ENCODE assay signal across 11 cellular contexts in genomic region chr3:149536429-149536828, GRCh38.
DNase-seq lines count a peak whose midpoint lies in the region; ATAC-seq and TF ChIP-seq lines count a peak whose summit lies in the region.
"Had no signal": no experiment of that assay in that cellular context is flagged by ENCODE, and none has a peak within 500 bp of the region (broad histone marks: within the 10 kb centered on the region; RNA-seq: fewer than 3 reads in every experiment).

No MANE protein-coding gene starts in this region.

- no peak for ATAC-seq in GM21390 (IDR thresholded peaks at IDR 0.05; ENCODE audit: unreplicated experiment)

- peak overlapping the region; percentile 45 for H3K4me3 Mint-ChIP-seq in glutamatergic neuron (ENCODE audit: unreplicated experiment)
- H3K4me3 Mint-ChIP-seq in neural progenitor cell, result peak overlapping the region; percentile 71
- H3K4me3 Mint-ChIP-seq: CD4-positive, CD25-positive, alpha-beta regulatory T cell; central memory CD8-positive, alpha-beta T cell had no signal

- peaks cover 28% of the 10 kb centered on the region for H3K4me1 ChIP-seq in neural progenitor cell

- no peak for TF ChIP-seq CTCF in glutamatergic neuron (IDR thresholded peaks at IDR 0.05; ENCODE audit: partially characterized antibody, unreplicated experiment)
- no peak for TF ChIP-seq CTCF in neural progenitor cell (IDR thresholded peaks at IDR 0.05)

- no peaks in the 10 kb centered on the region for H3K36me3 Mint-ChIP-seq in glutamatergic neuron (ENCODE audit: unreplicated experiment)
- H3K36me3 Mint-ChIP-seq in neural progenitor cell, result peaks cover 3% of the 10 kb centered on the region
- H3K36me3 Mint-ChIP-seq: CD4-positive, CD25-positive, alpha-beta regulatory T cell; IgD-negative memory B cell had no signal

- H3K4me2 ChIP-seq in neural progenitor cell, result peak overlapping the region; percentile 64

- H3K27ac Mint-ChIP-seq in glutamatergic neuron (ENCODE audit: unreplicated experiment) (peak overlapping the region; percentile 64), neural progenitor cell (peak overlapping the region; percentile 86)
- H3K27ac Mint-ChIP-seq: CD4-positive, CD25-positive, alpha-beta regulatory T cell; IgD-negative memory B cell had no signal

- H2AFZ ChIP-seq in neural progenitor cell (replicated peaks), result no peak overlapping the region

- H3K79me2 ChIP-seq in neural progenitor cell (ENCODE audit: low read depth), result no peaks in the 10 kb centered on the region

- H3K9me3 Mint-ChIP-seq in glutamatergic neuron (ENCODE audit: unreplicated experiment) (no peaks in the 10 kb centered on the region), neural progenitor cell (no peaks in the 10 kb centered on the region)
- H3K9me3 Mint-ChIP-seq: CD4-positive, CD25-positive, alpha-beta regulatory T cell; central memory CD8-positive, alpha-beta T cell; IgD-negative memory B cell had no signal

- H4K20me1 ChIP-seq in neural progenitor cell (ENCODE audit: low read depth), result no peaks in the 10 kb centered on the region

- H3K27me3 Mint-ChIP-seq in glutamatergic neuron (ENCODE audit: unreplicated experiment) (peaks cover 3% of the 10 kb centered on the region), neural progenitor cell (ENCODE audit: insufficient read depth, low read depth) (no peaks in the 10 kb centered on the region)
- H3K27me3 Mint-ChIP-seq: CD4-positive, CD25-positive, alpha-beta regulatory T cell had no signal

- DNase-seq in C1 segment of cervical spinal cord (lab: John Stamatoyannopoulos, UW), result peak in 9 of 14 donors; percentile 23 to 69 (median 42)
- peak; percentile 75 to 84 for DNase-seq in SHP77 (lab: John Stamatoyannopoulos, UW)
- peak; percentile 53 for DNase-seq in glutamatergic neuron
- DNase-seq in neural progenitor cell (ENCODE audit: low spot score), result peak; percentile 81
- no peak for DNase-seq in stimulated activated naive CD4-positive, alpha-beta T cell treated with Interleukin-2 at 50 U/mL for 16 hours (lab: John Stamatoyannopoulos, UW)
- no peak for DNase-seq in activated CD4-positive, alpha-beta T cell treated with anti-CD3 and anti-CD28 coated beads for 4 hours
- DNase-seq in UCSD-AML1 (lab: John Stamatoyannopoulos, UW; ENCODE audit: unreplicated experiment), result no peak
- DNase-seq: CD4-positive, CD25-positive, alpha-beta regulatory T cell had no signal

- H3K4me3 ChIP-seq in neural progenitor cell, result peak overlapping the region; percentile 9

- H3F3A ChIP-seq in neural progenitor cell (ENCODE audit: low read depth), result peaks cover 16% of the 10 kb centered on the region

- no peaks in the 10 kb centered on the region for H3K27me3 ChIP-seq in neural progenitor cell

- H3K27ac ChIP-seq in neural progenitor cell, result no peak overlapping the region

- H3K9me3 ChIP-seq in neural progenitor cell (ENCODE audit: low read depth), result no peaks in the 10 kb centered on the region

- H3K9ac ChIP-seq in neural progenitor cell, result no peak overlapping the region

- peaks cover 29% of the 10 kb centered on the region for H3K4me1 Mint-ChIP-seq in glutamatergic neuron (ENCODE audit: low read depth, unreplicated experiment)
- H3K4me1 Mint-ChIP-seq in neural progenitor cell, result peaks cover 78% of the 10 kb centered on the region
- H3K4me1 Mint-ChIP-seq: central memory CD8-positive, alpha-beta T cell had no signal

- H3K36me3 ChIP-seq in neural progenitor cell, result no peaks in the 10 kb centered on the region

Comparison
In these comparisons a context has a peak if more than half of its experiments do, and no peak if none do; other contexts are left out.
1. DNase-seq: peak in C1 segment of cervical spinal cord (9 of 14), SHP77 (2 of 2), glutamatergic neuron (single experiment) and neural progenitor cell (single experiment); none in stimulated activated naive CD4-positive, alpha-beta T cell treated with Interleukin-2 at 50 U/mL for 16 hours (single experiment), activated CD4-positive, alpha-beta T cell treated with anti-CD3 and anti-CD28 coated beads for 4 hours (0 of 2) and UCSD-AML1 (single experiment).